In the genomic region with DNA sequence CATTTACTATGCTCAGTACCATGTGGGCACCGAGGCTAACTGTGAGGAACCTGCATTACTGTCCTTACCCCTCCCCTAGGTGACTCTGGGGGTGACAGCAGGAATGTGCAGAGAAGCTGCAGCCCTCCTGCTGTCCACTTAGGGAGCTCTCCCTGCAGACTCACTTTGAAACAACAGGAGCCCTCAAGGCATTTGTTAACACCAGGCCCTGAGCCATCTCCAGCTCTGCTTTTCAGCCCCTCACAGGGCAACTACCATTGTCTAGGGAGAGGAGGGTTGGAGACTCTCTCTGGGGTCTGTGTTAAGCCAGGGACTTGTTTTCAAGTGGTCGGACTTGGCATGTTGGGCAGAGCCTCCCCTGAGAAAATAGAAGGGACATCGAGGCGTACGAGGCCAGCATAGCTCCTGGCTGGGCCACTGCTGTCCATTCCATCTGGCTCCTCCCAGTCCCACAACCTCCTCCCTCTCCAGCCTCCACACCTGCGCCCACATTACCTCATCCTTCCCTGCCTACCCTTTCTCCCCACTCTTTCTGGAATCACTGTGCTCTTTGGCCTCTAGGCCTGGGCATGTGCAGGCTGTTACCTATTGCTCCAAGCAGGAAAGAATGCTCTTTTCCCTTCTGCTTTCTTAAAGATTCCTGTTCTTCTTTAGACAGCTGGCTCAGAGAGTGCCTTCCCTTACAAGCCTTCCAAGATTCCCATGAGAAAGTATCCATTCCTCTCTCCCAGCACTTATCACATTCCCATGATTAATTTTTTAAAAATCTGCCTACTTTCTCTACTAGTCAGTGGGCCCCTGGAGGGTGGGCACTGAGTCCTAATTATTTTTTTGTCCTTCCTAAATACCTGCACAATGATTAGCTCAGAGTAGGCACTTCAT, we compare ENCODE assay signal across 1 cellular context.
TF ChIP-seq lines count a peak whose summit lies in the region.

No MANE protein-coding gene starts in this region.

TF ChIP-seq in HCT116, 20 proteins besides CTCF, POLR2A, EP300 and RAD21:
- no peak for TF ChIP-seq ZNF274 (IDR thresholded peaks at IDR 0.05; ENCODE audit: low read depth, low read length)
- TF ChIP-seq CEBPB (IDR thresholded peaks at IDR 0.05; ENCODE audit: low read depth) = no peak
- TF ChIP-seq EZH2phosphoT487 (IDR thresholded peaks at IDR 0.05; ENCODE audit: borderline replicate concordance) = no peak
- no peak for TF ChIP-seq FOSL1 (IDR thresholded peaks at IDR 0.05; ENCODE audit: low read depth)
- TF ChIP-seq SRF (IDR thresholded peaks at IDR 0.05; ENCODE audit: low read depth) = no peak
